Comparison of ENCODE assay signal across 8 cellular contexts in the genomic region with DNA sequence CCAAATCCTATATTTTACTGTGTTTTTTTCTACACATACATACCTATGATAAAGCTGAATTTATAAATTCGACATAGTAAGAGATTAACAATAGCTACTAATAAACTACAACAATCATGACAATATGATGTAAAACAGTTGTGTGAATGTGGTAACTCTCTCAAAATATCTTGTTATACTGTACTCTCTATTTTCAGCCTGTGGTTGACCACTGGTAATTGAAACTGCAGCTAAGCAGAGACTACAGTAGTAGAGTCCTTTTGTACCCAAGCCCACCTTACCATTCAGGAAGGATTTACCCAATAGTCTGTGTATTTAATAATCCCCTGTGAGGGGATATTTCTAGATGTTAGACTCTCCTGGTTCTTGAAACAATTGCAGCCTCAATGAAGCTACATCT.
"Had no signal": no experiment of that assay in that cellular context is flagged by ENCODE, and none has a peak within 500 bp of the region (broad histone marks: within the 10 kb centered on the region; RNA-seq: fewer than 3 reads in every experiment).

No MANE protein-coding gene starts in this region.

- H3K4me1 ChIP-seq: HAP-1 had no signal

- H3K36me3 ChIP-seq: HAP-1 had no signal

- H3K27ac ChIP-seq: GM23248 had no signal

- H3K4me3 ChIP-seq: GM23248, HAP-1, K562 had no signal

- DNase-seq: GM23248, GOT3, H7, HFFc6, IMR-90 had no signal

- H2AFZ ChIP-seq: GM23248 had no signal

- H3K9ac ChIP-seq: GM23248 had no signal

- ATAC-seq: HCT116 had no signal

- H3K9me3 ChIP-seq: HAP-1 had no signal
